In genomic region chr19:28468701-28469459, GRCh38 we compare ENCODE assay signal across 8 cellular contexts.
DNase-seq lines count a peak whose midpoint lies in the region; ATAC-seq and TF ChIP-seq lines count a peak whose summit lies in the region.

No MANE protein-coding gene starts in this region.

- no peaks in the 10 kb centered on the region for H4K20me1 ChIP-seq in PC-9 (ENCODE audit: insufficient read depth)

- no peaks in the 10 kb centered on the region for H3K9me2 ChIP-seq in PC-9 (ENCODE audit: insufficient read depth)

- H3K27me3 Mint-ChIP-seq in dendritic cell treated with granulocyte-macrophage colony-stimulating factor and Interleukin-4, amounts not matched to agents 40 ng/mL and 50 ng/mL, for 4 days, result peaks cover 9% of the 10 kb centered on the region

- no peaks in the 10 kb centered on the region for H3K9me3 Mint-ChIP-seq in dendritic cell treated with granulocyte-macrophage colony-stimulating factor and Interleukin-4, amounts not matched to agents 40 ng/mL and 50 ng/mL, for 4 days

- DNase-seq in GM06990 (ENCODE audit: extremely low read depth, insufficient read length) (peak; percentile 29), NT2/D1 (ENCODE audit: low read depth, low spot score) (no peak), renal cortical epithelial cell (ENCODE audit: low read depth) (peak; percentile 80), C1 segment of cervical spinal cord (lab: John Stamatoyannopoulos, UW) (no peak), hippocampal formation (lab: John Stamatoyannopoulos, UW) (no peak), PC-9 (no peak)

- H3K4me2 ChIP-seq in PC-9, result no peak overlapping the region

- H3K27ac ChIP-seq in PC-9, result no peak overlapping the region

- H3K27me3 ChIP-seq in GM06990 (replicated peaks; ENCODE audit: control insufficient read depth, insufficient read depth, low read length) (no peaks in the 10 kb centered on the region), NT2/D1 (ENCODE audit: insufficient read depth, insufficient read length) (no peaks in the 10 kb centered on the region), PC-9 (ENCODE audit: insufficient read depth, low read depth) (peaks cover 24% of the 10 kb centered on the region)

- H3K9ac ChIP-seq in NT2/D1 (ENCODE audit: insufficient read length, low read depth), result peak overlapping the region; percentile 21

- H3K9me3 ChIP-seq in NT2/D1 (ENCODE audit: insufficient read depth, low read length) (no peaks in the 10 kb centered on the region), PC-9 (ENCODE audit: insufficient read depth, low read depth) (no peaks in the 10 kb centered on the region)

- peaks cover 69% of the 10 kb centered on the region for H3K4me1 Mint-ChIP-seq in dendritic cell treated with granulocyte-macrophage colony-stimulating factor and Interleukin-4, amounts not matched to agents 40 ng/mL and 50 ng/mL, for 4 days (ENCODE audit: low read depth)

- CTCF ChIA-PET in PC-9 (lab: Charles Lee), result interaction anchor here (1.0 kb wide), 1 partner anchor 410 kb away, joined by 3 read pairs; no protein-coding TSS in a partner anchor

- H3K36me3 ChIP-seq in GM06990 (ENCODE audit: control insufficient read depth, insufficient read depth, low read length), result no peaks in the 10 kb centered on the region
- no peaks in the 10 kb centered on the region for H3K36me3 ChIP-seq in NT2/D1 (ENCODE audit: insufficient read depth, insufficient read length, low read length)
- H3K36me3 ChIP-seq in PC-9 (ENCODE audit: low read depth), result no peaks in the 10 kb centered on the region

- peak overlapping the region; percentile 54 for H3K27ac Mint-ChIP-seq in dendritic cell treated with granulocyte-macrophage colony-stimulating factor and Interleukin-4, amounts not matched to agents 40 ng/mL and 50 ng/mL, for 4 days

- no peaks in the 10 kb centered on the region for H3K79me2 ChIP-seq in PC-9 (ENCODE audit: low read depth)

- BruUV-seq in PC-9 (replicated peaks; lab: Mats Ljungman, UMichigan), result no TSS peak

- POLR2A ChIA-PET in PC-9 (lab: Charles Lee; ENCODE audit: unreplicated experiment), result no interaction called here

- no peak overlapping the region for H3K4me3 Mint-ChIP-seq in dendritic cell treated with granulocyte-macrophage colony-stimulating factor and Interleukin-4, amounts not matched to agents 40 ng/mL and 50 ng/mL, for 4 days

- H3K4me1 ChIP-seq in NT2/D1 (ENCODE audit: insufficient read depth, insufficient read length), result peaks cover 12% of the 10 kb centered on the region
- no peaks in the 10 kb centered on the region for H3K4me1 ChIP-seq in PC-9 (replicated peaks; ENCODE audit: insufficient read depth)

- no peak overlapping the region for H2AFZ ChIP-seq in PC-9

- ATAC-seq in HG03342 (IDR thresholded peaks at IDR 0.05; ENCODE audit: unreplicated experiment), result no peak

- H3K4me3 ChIP-seq in GM06990 (replicated peaks; ENCODE audit: low read depth, low read length), result no peak overlapping the region
- no peak overlapping the region for H3K4me3 ChIP-seq in NT2/D1 (ENCODE audit: insufficient read length, low read depth)
- H3K4me3 ChIP-seq in PC-9, result no peak overlapping the region

- H3F3A ChIP-seq in PC-9 (ENCODE audit: insufficient read depth, low read depth), result no peaks in the 10 kb centered on the region

- TF ChIP-seq CTCF in GM06990 (IDR thresholded peaks at IDR 0.05; ENCODE audit: insufficient read depth, low read length, poor library complexity, severe bottlenecking) (no peak), PC-9 (conservative IDR thresholded peaks at IDR 0.05) (no peak)

- no peaks in the 10 kb centered on the region for H3K36me3 Mint-ChIP-seq in dendritic cell treated with granulocyte-macrophage colony-stimulating factor and Interleukin-4, amounts not matched to agents 40 ng/mL and 50 ng/mL, for 4 days (ENCODE audit: low read depth)

- intact Hi-C loops in dendritic cell treated with granulocyte-macrophage colony-stimulating factor and Interleukin-4, amounts not matched to agents 40 ng/mL and 50 ng/mL, for 4 days (cut with micrococcal nuclease), result loop anchor here (5.0 kb wide), 1 partner anchor 33 kb away; no protein-coding TSS in a partner anchor
- intact Hi-C loops in PC-9 (cut with micrococcal nuclease; ENCODE audit: unreplicated experiment), result loop anchor here (2.0 to 5.0 kb wide), 4 partner anchors 164 to 1128 kb away; no protein-coding TSS in a partner anchor

Comparison
In these comparisons a context has a peak if more than half of its experiments do, and no peak if none do; other contexts are left out.
1. DNase-seq: peak in GM06990 (single experiment) and renal cortical epithelial cell (single experiment); none in NT2/D1 (single experiment), C1 segment of cervical spinal cord (0 of 14), hippocampal formation (0 of 2) and PC-9 (0 of 2).